Comparison of ENCODE assay signal across 13 cellular contexts in genomic region chr1:30760596-30761311, GRCh38. TPM values are rescaled to one million over a fixed set of nuclear protein-coding genes. Genes with fewer than 3 reads are reported as not detected.
A peak's percentile ranks its signal among the peaks of the same experiment; 100 is the strongest.
DNase-seq lines count a peak whose midpoint lies in the region; ATAC-seq, FAIRE-seq and TF ChIP-seq lines count a peak whose summit lies in the region.
"Had no signal": no experiment of that assay in that cellular context is flagged by ENCODE, and none has a peak within 500 bp of the region (broad histone marks: within the 10 kb centered on the region; RNA-seq: fewer than 3 reads in every experiment).

No MANE protein-coding gene starts in this region.

- H3K4me3 ChIP-seq in kidney (ENCODE audit: low read length in 2 of 2) (no peak overlapping the region), right atrium auricular region (no peak overlapping the region)

- H3K27ac Mint-ChIP-seq in activated naive CD4-positive, alpha-beta T cell treated with anti-CD3 and anti-CD28 coated beads, Interleukin-2, amount 50 U/mL, for 24 hours: peak overlapping the region; percentile 79
- peak overlapping the region; percentile 100 for H3K27ac Mint-ChIP-seq in T-helper 17 cell

- intact Hi-C loops in kidney (cut with DNase I): no loop called here

- DNase-seq in activated naive CD4-positive, alpha-beta T cell treated with anti-CD3 and anti-CD28 coated beads, Interleukin-2, amount 50 U/mL, for 16 hours: no peak
- DNase-seq in T-helper 17 cell: no peak
- peak; percentile 40 for DNase-seq in kidney
- DNase-seq in glomerular visceral epithelial cell (ENCODE audit: extremely low spot score): no peak
- no peak for DNase-seq in right atrium auricular region (ENCODE audit: low spot score)
- DNase-seq: cortex of kidney, IMR-90, mesendoderm, NCI-H524 had no signal

- no peaks in the 10 kb centered on the region for H3K9me3 ChIP-seq in T-helper 17 cell (ENCODE audit: control insufficient read depth, low read length, poor library complexity, severe bottlenecking)
- H3K9me3 ChIP-seq in kidney (ENCODE audit: control insufficient read depth in 1 of 2, low read length in 2 of 2): no peaks in the 10 kb centered on the region
- H3K9me3 ChIP-seq in right atrium auricular region: no peaks in the 10 kb centered on the region

- H3K4me1 ChIP-seq in kidney (ENCODE audit: control insufficient read depth in 1 of 2, insufficient read depth in 1 of 2, low read depth in 1 of 2, low read length in 2 of 2): no peaks in the 10 kb centered on the region
- peaks cover 0 to 8% of the 10 kb centered on the region in 2 donors for H3K4me1 ChIP-seq in right atrium auricular region

- FAIRE-seq in kidney (lab: Jason Lieb, UNC): no peak

- no peaks in the 10 kb centered on the region for H3K27me3 ChIP-seq in right atrium auricular region

- H3K27ac ChIP-seq in kidney (ENCODE audit: low read depth in 2 of 2, low read length in 2 of 2): no peak overlapping the region
- H3K27ac ChIP-seq in temporal lobe (ENCODE audit: low read depth, low read length): peak overlapping the region; percentile 92
- H3K27ac ChIP-seq in right atrium auricular region: no peak overlapping the region

- H3K4me1 Mint-ChIP-seq in activated naive CD4-positive, alpha-beta T cell treated with anti-CD3 and anti-CD28 coated beads, Interleukin-2, amount 50 U/mL, for 24 hours: peaks cover 79% of the 10 kb centered on the region
- peaks cover 54% of the 10 kb centered on the region for H3K4me1 Mint-ChIP-seq in T-helper 17 cell

- no peaks in the 10 kb centered on the region for H3K36me3 ChIP-seq in kidney (ENCODE audit: control insufficient read depth in 1 of 2, insufficient read depth in 2 of 2, low read length in 2 of 2)
- no peaks in the 10 kb centered on the region for H3K36me3 ChIP-seq in right atrium auricular region

- no peak for ATAC-seq in T-helper 17 cell
- no peak for ATAC-seq in HG03196 (IDR thresholded peaks at IDR 0.05; ENCODE audit: unreplicated experiment)

- no peak for TF ChIP-seq CTCF in kidney (IDR thresholded peaks at IDR 0.05; ENCODE audit: borderline replicate concordance, extremely low read depth, insufficient read depth)
- no peak for TF ChIP-seq CTCF in right atrium auricular region (IDR thresholded peaks at IDR 0.05)

- H3K36me3 Mint-ChIP-seq in activated naive CD4-positive, alpha-beta T cell treated with anti-CD3 and anti-CD28 coated beads, Interleukin-2, amount 50 U/mL, for 24 hours: no peaks in the 10 kb centered on the region
- H3K36me3 Mint-ChIP-seq in T-helper 17 cell (ENCODE audit: low read depth): peaks cover 3% of the 10 kb centered on the region

- H3K4me3 Mint-ChIP-seq in activated naive CD4-positive, alpha-beta T cell treated with anti-CD3 and anti-CD28 coated beads, Interleukin-2, amount 50 U/mL, for 24 hours: peak overlapping the region; percentile 83
- H3K4me3 Mint-ChIP-seq in T-helper 17 cell: peak overlapping the region; percentile 76

- H3K27me3 Mint-ChIP-seq in activated naive CD4-positive, alpha-beta T cell treated with anti-CD3 and anti-CD28 coated beads, Interleukin-2, amount 50 U/mL, for 24 hours: no peaks in the 10 kb centered on the region
- H3K27me3 Mint-ChIP-seq in T-helper 17 cell: no peaks in the 10 kb centered on the region

- H3K9me3 Mint-ChIP-seq in activated naive CD4-positive, alpha-beta T cell treated with anti-CD3 and anti-CD28 coated beads, Interleukin-2, amount 50 U/mL, for 24 hours: no peaks in the 10 kb centered on the region

- no peak overlapping the region for H3K9ac ChIP-seq in kidney (ENCODE audit: low read length in 2 of 2)

RNA-seq across cellular contexts. Expression of gene LAPTM5, which starts 3.2 kb away (rescaled TPM):
- total RNA-seq in T-helper 17 cell: 100 to 1,000 TPM; 563 to 601 TPM
- total RNA-seq in kidney: 108 TPM
- polyA plus RNA-seq in kidney (ENCODE audit: insufficient read depth, low read depth, low replicate concordance): 23.5 TPM
- 3.9 TPM for total RNA-seq in temporal lobe
- total RNA-seq in right atrium auricular region: 10 to 100 TPM; 17.4 to 62.8 TPM
- total RNA-seq: IMR-90 had no signal

RNA-seq across cellular contexts. Expression of gene MATN1, which starts 37.4 kb away (rescaled TPM):
- total RNA-seq in T-helper 17 cell: 1 to 10 TPM; 2.1 to 3.7 TPM
- total RNA-seq in kidney: 0.13 TPM
- polyA plus RNA-seq in kidney (ENCODE audit: insufficient read depth, low read depth, low replicate concordance): not detected
- total RNA-seq in temporal lobe: under 0.01 TPM
- not detected for total RNA-seq in right atrium auricular region
- total RNA-seq: IMR-90; T-helper 1 cell treated with Interleukin-12 subunit alpha and Interleukin-12 subunit beta and Interleukin-4 antibody, amounts not matched to agents 30 ng/mL and 1 ng/mL, for 36 hours had no signal
